ENCODE assay signal across 30 cellular contexts in genomic region chr19:6451583-6452222, GRCh38. TPM values are rescaled to one million over a fixed set of nuclear protein-coding genes. Genes with fewer than 3 reads are reported as not detected.
"Had no signal": no experiment of that assay in that cellular context is flagged by ENCODE, and none has a peak within 500 bp of the region (broad histone marks: within the 10 kb centered on the region; RNA-seq: fewer than 3 reads in every experiment).

No MANE protein-coding gene starts in this region.

- ATAC-seq: stimulated activated effector memory CD8-positive, alpha-beta T cell treated with anti-CD3 and anti-CD28 coated beads, Interleukin-12 subunit alpha, Interleukin-12 subunit beta, amount 100 ng/mL, for 72 hours; stimulated activated memory B cell treated with anti-CD40 and anti-IgM and Interleukin-4, amounts not matched to agents 10 μg/mL and 1 μg/mL and 100 μg/mL, for 72 hours; stimulated activated naive CD8-positive, alpha-beta T cell treated with anti-CD3 and anti-CD28 coated beads, Interleukin-15, amount 100 ng/mL, for 72 hours; stimulated activated naive CD8-positive, alpha-beta T cell treated with anti-CD3 and anti-CD28 coated beads, Interleukin-15, Interleukin-2, amounts not matched to agents 100 U/mL and 50 U/mL, for 24 hours; upper lobe of right lung had no signal

- H3K4me1 ChIP-seq: stomach, suprapubic skin, tibial artery, tibial nerve, transverse colon, upper lobe of left lung, upper lobe of right lung, uterus, vagina had no signal

- DNase-seq: stimulated activated CD4-positive, alpha-beta T cell treated with anti-CD3 and anti-CD28 coated beads, Interleukin-2, amount 100 ng/mL, for 24 hours; stimulated activated CD4-positive, alpha-beta T cell treated with anti-CD3 and anti-CD28 coated beads, Interleukin-2, amount 100 ng/mL, for 48 hours; stimulated activated CD4-positive, alpha-beta T cell treated with anti-CD3 and anti-CD28 coated beads, Interleukin-4, amount 100 ng/mL, for 1 hour; stimulated activated CD4-positive, alpha-beta T cell treated with anti-CD3 and anti-CD28 coated beads, Interleukin-4, amount 100 ng/mL, for 24 hours; stimulated activated CD4-positive, alpha-beta T cell treated with anti-CD3 and anti-CD28 coated beads, Interleukin-4, amount 100 ng/mL, for 4 hours; stimulated activated CD8-positive, alpha-beta memory T cell treated with anti-CD3 and anti-CD28 coated beads, Interleukin-4, amount 100 ng/mL, for 48 hours; stimulated activated naive CD4-positive, alpha-beta T cell; stimulated activated naive CD4-positive, alpha-beta T cell treated with Interleukin-2 at 50 U/mL for 16 hours; stimulated activated naive CD8-positive, alpha-beta T cell treated with anti-CD3 and anti-CD28 coated beads, Interleukin-15, amount 100 ng/mL, for 72 hours; stimulated activated naive CD8-positive, alpha-beta T cell treated with anti-CD3 and anti-CD28 coated beads, Interleukin-15, Interleukin-2, amounts not matched to agents 100 U/mL and 50 U/mL, for 24 hours; stomach; substantia nigra; testis; tibial artery; transverse colon; trophoblast cell; upper lobe of right lung; uterus had no signal

- H3K4me3 ChIP-seq: stomach, suprapubic skin, testis, thoracic aorta, tibial artery, tibial nerve, transverse colon, upper lobe of left lung, upper lobe of right lung, uterus, vagina had no signal

- H3K27me3 Mint-ChIP-seq: stimulated activated memory B cell treated with anti-CD40 and anti-IgM and Interleukin-4, amounts not matched to agents 10 μg/mL and 1 μg/mL and 100 μg/mL, for 72 hours; stimulated activated naive CD8-positive, alpha-beta T cell treated with anti-CD3 and anti-CD28 coated beads, Interleukin-15, amount 100 ng/mL, for 72 hours; stimulated activated naive CD8-positive, alpha-beta T cell treated with anti-CD3 and anti-CD28 coated beads, Interleukin-15, Interleukin-2, amounts not matched to agents 100 ng/mL and 50 ng/mL, for 24 hours; type B pancreatic cell had no signal

- H3K27ac Mint-ChIP-seq: stimulated activated effector memory CD8-positive, alpha-beta T cell treated with anti-CD3 and anti-CD28 coated beads, Interleukin-12 subunit alpha, Interleukin-12 subunit beta, amount 100 ng/mL, for 72 hours; stimulated activated memory B cell treated with anti-CD40 and anti-IgM and Interleukin-4, amounts not matched to agents 10 μg/mL and 1 μg/mL and 100 μg/mL, for 72 hours; stimulated activated naive CD8-positive, alpha-beta T cell treated with anti-CD3 and anti-CD28 coated beads, Interleukin-15, amount 100 ng/mL, for 72 hours; stimulated activated naive CD8-positive, alpha-beta T cell treated with anti-CD3 and anti-CD28 coated beads, Interleukin-15, Interleukin-2, amounts not matched to agents 100 ng/mL and 50 ng/mL, for 24 hours; type B pancreatic cell had no signal

- H3K27me3 ChIP-seq: stomach, suprapubic skin, testis, tibial artery, tibial nerve, transverse colon, upper lobe of left lung, upper lobe of right lung, uterus, vagina had no signal

- H3K4me3 Mint-ChIP-seq: stimulated activated effector memory CD8-positive, alpha-beta T cell treated with anti-CD3 and anti-CD28 coated beads, Interleukin-12 subunit alpha, Interleukin-12 subunit beta, amount 100 ng/mL, for 72 hours; stimulated activated memory B cell treated with anti-CD40 and anti-IgM and Interleukin-4, amounts not matched to agents 10 μg/mL and 1 μg/mL and 100 μg/mL, for 72 hours; stimulated activated naive CD8-positive, alpha-beta T cell treated with anti-CD3 and anti-CD28 coated beads, Interleukin-15, amount 100 ng/mL, for 72 hours; stimulated activated naive CD8-positive, alpha-beta T cell treated with anti-CD3 and anti-CD28 coated beads, Interleukin-15, Interleukin-2, amounts not matched to agents 100 ng/mL and 50 ng/mL, for 24 hours; type B pancreatic cell had no signal

- H3K36me3 ChIP-seq: upper lobe of right lung, uterus had no signal

- H3K27ac ChIP-seq: stomach, suprapubic skin, testis, thoracic aorta, tibial artery, tibial nerve, transverse colon, upper lobe of left lung, upper lobe of right lung, uterus, vagina had no signal

- H3K9me3 ChIP-seq: suprapubic skin, testis, transverse colon had no signal

- H3K9me3 Mint-ChIP-seq: stimulated activated effector memory CD8-positive, alpha-beta T cell treated with anti-CD3 and anti-CD28 coated beads, Interleukin-12 subunit alpha, Interleukin-12 subunit beta, amount 100 ng/mL, for 72 hours; type B pancreatic cell had no signal

- H3K4me1 Mint-ChIP-seq: stimulated activated effector memory CD8-positive, alpha-beta T cell treated with anti-CD3 and anti-CD28 coated beads, Interleukin-12 subunit alpha, Interleukin-12 subunit beta, amount 100 ng/mL, for 72 hours; stimulated activated memory B cell treated with anti-CD40 and anti-IgM and Interleukin-4, amounts not matched to agents 10 μg/mL and 1 μg/mL and 100 μg/mL, for 72 hours; stimulated activated naive CD8-positive, alpha-beta T cell treated with anti-CD3 and anti-CD28 coated beads, Interleukin-15, amount 100 ng/mL, for 72 hours had no signal

RNA-seq across cellular contexts. Expression of gene CRB3, which starts 12.4 kb away (rescaled TPM):
- total RNA-seq: tibial nerve had no signal

RNA-seq across cellular contexts. Expression of gene SLC25A41, which starts 18.1 kb away (rescaled TPM):
- total RNA-seq: subcutaneous adipose tissue, suprapubic skin, upper lobe of right lung, ureter, urinary bladder, vagina had no signal
